ENCODE assay signal across 7 cellular contexts in the genomic region with DNA sequence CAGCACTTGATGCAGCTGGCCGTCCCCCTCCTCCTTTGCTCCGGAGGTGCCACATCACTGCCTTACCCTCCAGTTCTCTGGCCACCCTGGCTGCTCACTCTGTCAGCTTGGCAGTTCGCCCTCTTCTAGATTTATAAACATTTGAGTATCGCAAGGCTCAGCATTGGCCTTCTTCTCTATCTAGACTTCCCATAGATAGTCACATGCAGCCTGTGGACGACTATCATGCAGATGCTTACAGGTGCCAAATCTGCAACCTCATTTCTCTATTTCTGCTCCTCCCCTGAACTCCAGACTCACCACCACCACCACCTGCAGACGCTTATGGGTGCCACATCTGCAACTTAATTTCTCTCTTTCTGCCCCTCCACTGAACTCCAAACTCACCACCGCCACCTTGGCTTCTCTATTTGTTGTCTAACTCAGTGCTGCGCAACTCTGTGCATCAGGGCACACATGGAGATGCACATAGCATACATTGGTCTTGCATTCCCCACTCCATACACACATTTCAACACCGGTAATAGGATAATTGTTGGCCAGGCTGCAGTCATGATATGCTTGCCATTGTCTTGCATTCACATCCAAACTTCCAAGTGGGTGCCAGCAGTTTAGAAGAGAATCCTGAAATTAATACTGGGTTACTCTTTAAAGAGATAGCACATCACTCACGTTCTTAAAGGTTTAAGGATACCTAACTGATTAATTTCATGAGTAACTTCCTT. TPM values are rescaled to one million over a fixed set of nuclear protein-coding genes. Genes with fewer than 3 reads are reported as not detected.
A peak's percentile ranks its signal among the peaks of the same experiment; 100 is the strongest.
DNase-seq lines count a peak whose midpoint lies in the region; ATAC-seq and TF ChIP-seq lines count a peak whose summit lies in the region.

No MANE protein-coding gene starts in this region.

- H3K4me1 ChIP-seq in DOHH2 (ENCODE audit: control insufficient read depth, low read length) (peaks cover 45% of the 10 kb centered on the region), esophagus (ENCODE audit: control insufficient read depth in 2 of 2, insufficient read depth in 2 of 2, low read length in 1 of 2) (peaks cover 3 to 8% of the 10 kb centered on the region in 2 donors), prostate gland (replicated peaks) (peaks cover 6% of the 10 kb centered on the region)

- H3K9me3 ChIP-seq in DOHH2 (ENCODE audit: control insufficient read depth, insufficient read depth, low read length), result no peaks in the 10 kb centered on the region
- H3K9me3 ChIP-seq in esophagus (ENCODE audit: control insufficient read depth in 2 of 2, insufficient read depth in 1 of 2, low read depth in 1 of 2, low read length in 1 of 2), result no peaks in the 10 kb centered on the region
- H3K9me3 ChIP-seq in prostate gland, result no peaks in the 10 kb centered on the region

- peaks cover 30% of the 10 kb centered on the region for H3K79me2 ChIP-seq in DOHH2 (ENCODE audit: control insufficient read depth, low read length)

- peak overlapping the region; percentile 95 for H3K27ac ChIP-seq in DOHH2 (ENCODE audit: low read depth, low read length)
- peak overlapping the region; percentile 40 to 95 for H3K27ac ChIP-seq in esophagus (ENCODE audit: low read depth in 2 of 2, low read length in 1 of 2)
- H3K27ac ChIP-seq in prostate gland, result peak overlapping the region; percentile 98 to 99

- H3K4me2 ChIP-seq in DOHH2 (ENCODE audit: low read length), result peak overlapping the region; percentile 84

- no peaks in the 10 kb centered on the region for H3K9me2 ChIP-seq in DOHH2 (replicated peaks; ENCODE audit: control insufficient read depth, low read length)

- peaks cover 13% of the 10 kb centered on the region for H3F3A ChIP-seq in DOHH2 (ENCODE audit: control insufficient read depth, insufficient read depth)

- 80% methylated on average over 10 of the region's 10 CpGs for WGBS in esophagus, 2 donors
- WGBS in prostate gland, result 74% methylated on average over 10 of the region's 10 CpGs

- peak; percentile 59 for DNase-seq in NOMO-1 treated with DMSO at 0.1 percent for 48 hours (lab: John Stamatoyannopoulos, UW; ENCODE audit: unreplicated experiment)
- peak; percentile 40 for DNase-seq in prostate gland (ENCODE audit: low spot score)
- no peak for DNase-seq in HCEC 1CT

- TF ChIP-seq POLR2A in prostate gland (IDR thresholded peaks at IDR 0.05), result no peak

- H4K20me1 ChIP-seq in DOHH2 (ENCODE audit: control insufficient read depth, insufficient read depth, low read depth, low read length), result no peaks in the 10 kb centered on the region

- H3K27me3 ChIP-seq in DOHH2 (ENCODE audit: control insufficient read depth, low read length) (no peaks in the 10 kb centered on the region), esophagus (ENCODE audit: control insufficient read depth in 1 of 2, insufficient read depth in 2 of 2, low read length in 2 of 2) (no peaks in the 10 kb centered on the region), prostate gland (replicated peaks; ENCODE audit: insufficient read depth) (no peaks in the 10 kb centered on the region)

- TF ChIP-seq CTCF in DOHH2 (IDR thresholded peaks at IDR 0.05; ENCODE audit: low read depth, low read length, poor library complexity, severe bottlenecking) (peak; percentile 47), prostate gland (IDR thresholded peaks at IDR 0.05) (no peak)

- H3K4me3 ChIP-seq in DOHH2 (ENCODE audit: low read length), result peak overlapping the region; percentile 78
- no peak overlapping the region for H3K4me3 ChIP-seq in esophagus (ENCODE audit: low read depth in 1 of 2, low read length in 2 of 2)
- H3K4me3 ChIP-seq in prostate gland, result no peak overlapping the region

- intact Hi-C loops in prostate gland (cut with DNase I), result loop anchor here (5.0 to 10.0 kb wide), 3 partner anchors 66 to 308 kb away; a partner anchor contains a TSS

- ATAC-seq in GM18498 (IDR thresholded peaks at IDR 0.05; ENCODE audit: unreplicated experiment), result no peak
- no peak for ATAC-seq in GM18868 (IDR thresholded peaks at IDR 0.05; ENCODE audit: unreplicated experiment)

- H3K36me3 ChIP-seq in DOHH2 (ENCODE audit: control insufficient read depth, low read length) (peaks cover 19% of the 10 kb centered on the region), esophagus (ENCODE audit: control insufficient read depth in 2 of 2, insufficient read depth in 2 of 2, low read length in 1 of 2) (no peaks in the 10 kb centered on the region), prostate gland (no peaks in the 10 kb centered on the region)

RNA-seq across cellular contexts. Expression of a gene that starts 1.9 kb away (rescaled TPM):
- 10 to 100 TPM; 20.0 to 27.7 TPM for polyA plus RNA-seq in esophagus
- 100 to 1,000 TPM in 1 of 2 donors, 10 to 100 TPM in 1; 86.2 to 111 TPM for total RNA-seq in prostate gland
